ENCODE assay signal across 25 cellular contexts in the genomic region with DNA sequence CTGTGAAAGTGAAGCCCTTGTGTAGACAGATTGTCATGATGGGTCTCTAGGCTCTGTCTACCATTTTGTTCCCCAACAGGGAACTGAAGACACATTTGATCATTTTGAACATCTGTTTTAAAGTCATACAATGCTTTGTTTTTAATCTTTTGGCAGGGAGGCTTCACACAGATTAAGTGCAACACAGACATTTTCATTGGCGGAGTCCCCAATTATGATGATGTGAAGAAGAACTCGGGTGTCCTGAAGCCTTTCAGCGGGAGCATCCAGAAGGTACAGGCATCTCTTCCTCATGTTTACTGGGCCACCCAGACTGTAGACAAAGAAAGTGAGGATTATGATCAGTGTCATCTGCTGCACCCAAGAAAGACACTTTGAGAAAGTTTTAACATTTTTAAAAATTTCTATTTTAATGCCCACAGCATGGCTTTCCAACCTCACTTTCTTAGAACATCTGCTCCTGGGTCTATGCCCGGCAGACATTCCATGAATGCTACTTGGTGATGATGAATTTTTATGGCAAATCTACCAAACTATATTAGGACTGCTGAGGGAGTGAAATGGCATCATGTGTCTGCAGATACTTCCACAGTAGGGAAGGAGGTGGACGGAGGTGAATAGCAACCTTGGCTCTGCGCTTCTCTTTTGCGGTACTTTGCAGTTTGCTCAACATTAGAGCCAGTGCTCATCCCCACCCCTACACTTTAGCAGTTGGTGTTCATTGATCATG.
DNase-seq lines count a peak whose midpoint lies in the region; ATAC-seq and TF ChIP-seq lines count a peak whose summit lies in the region.
"Had no signal": no experiment of that assay in that cellular context is flagged by ENCODE, and none has a peak within 500 bp of the region (broad histone marks: within the 10 kb centered on the region; RNA-seq: fewer than 3 reads in every experiment).

No MANE protein-coding gene starts in this region.

- no peak overlapping the region for H3K4me3 Mint-ChIP-seq in activated naive CD8-positive, alpha-beta T cell treated with anti-CD3 and anti-CD28 coated beads, Interleukin-2, amount 50 U/mL, for 24 hours
- H3K4me3 Mint-ChIP-seq in CD4-positive, alpha-beta memory T cell = no peak overlapping the region
- H3K4me3 Mint-ChIP-seq: activated naive CD8-positive, alpha-beta T cell treated with anti-CD3 and anti-CD28 coated beads, Interleukin-2, amount 10 ng/mL, durations not matched to agents 7 days and 5 days; brain; immature natural killer cell; stimulated activated naive CD8-positive, alpha-beta T cell treated with anti-CD3 and anti-CD28 coated beads, Interleukin-15, amount 100 ng/mL, for 72 hours; T-helper 17 cell had no signal

- H3K4me3 ChIP-seq in right atrium auricular region = no peak overlapping the region
- no peak overlapping the region for H3K4me3 ChIP-seq in foreskin fibroblast (ENCODE audit: low read depth in 1 of 2, low read length in 2 of 2)
- no peak overlapping the region for H3K4me3 ChIP-seq in tibial artery
- no peak overlapping the region for H3K4me3 ChIP-seq in CD4-positive, alpha-beta memory T cell (ENCODE audit: low read length in 2 of 2)
- H3K4me3 ChIP-seq: HAP-1, SK-N-MC, tibial nerve had no signal

- no peaks in the 10 kb centered on the region for H3K27me3 ChIP-seq in right atrium auricular region
- no peaks in the 10 kb centered on the region for H3K27me3 ChIP-seq in tibial artery
- H3K27me3 ChIP-seq in CD4-positive, alpha-beta memory T cell (ENCODE audit: insufficient read depth, low read length) = peaks cover 3% of the 10 kb centered on the region
- H3K27me3 ChIP-seq: BE2C, tibial nerve had no signal

- H3K27ac Mint-ChIP-seq in activated naive CD8-positive, alpha-beta T cell treated with anti-CD3 and anti-CD28 coated beads, Interleukin-2, amount 50 U/mL, for 24 hours = no peak overlapping the region
- H3K27ac Mint-ChIP-seq in CD4-positive, alpha-beta memory T cell = no peak overlapping the region
- H3K27ac Mint-ChIP-seq: activated naive CD8-positive, alpha-beta T cell treated with anti-CD3 and anti-CD28 coated beads, Interleukin-2, amount 10 ng/mL, durations not matched to agents 7 days and 5 days; immature natural killer cell; stimulated activated naive CD8-positive, alpha-beta T cell treated with anti-CD3 and anti-CD28 coated beads, Interleukin-15, amount 100 ng/mL, for 72 hours; T-helper 17 cell had no signal

- peaks cover 0 to 15% of the 10 kb centered on the region in 2 donors for H3K4me1 ChIP-seq in right atrium auricular region
- H3K4me1 ChIP-seq in tibial artery = peaks cover 0 to 46% (median 36%) of the 10 kb centered on the region in 4 donors
- no peaks in the 10 kb centered on the region for H3K4me1 ChIP-seq in CD4-positive, alpha-beta memory T cell (ENCODE audit: insufficient read depth, low read length)
- H3K4me1 ChIP-seq: HAP-1 had no signal

- intact Hi-C loops in cardiac septum (cut with DNase I) = loop anchor here (5.0 kb wide), 1 partner anchor 53 kb away; no protein-coding TSS in a partner anchor
- intact Hi-C loops in tibial artery (cut with DNase I; ENCODE audit: low total_unique reads) = loop anchor here (5.0 kb wide), 1 partner anchor 372 kb away; no protein-coding TSS in a partner anchor
- intact Hi-C loops in CD4-positive, alpha-beta memory T cell (cut with micrococcal nuclease) = no loop called here

- CTCF ChIA-PET in CD4-positive, alpha-beta memory T cell (lab: Charles Lee; ENCODE audit: partially characterized antibody) = interaction anchor here (0.9 kb wide), 1 partner anchor 15 kb away, joined by 3 read pairs; no protein-coding TSS in a partner anchor

- DNase-seq in cardiac septum (ENCODE audit: low spot score) (peak; percentile 24), right atrium auricular region (ENCODE audit: low spot score) (no peak), astrocyte of the hippocampus (ENCODE audit: low read depth, low spot score) (peak; percentile 47), foreskin fibroblast (peak; percentile 49 to 80), tibial artery (no peak), HuH-7.5 (ENCODE audit: low spot score) (no peak)
- no peak for DNase-seq in activated naive CD8-positive, alpha-beta T cell treated with anti-CD3 and anti-CD28 coated beads, Interleukin-2, amount 50 U/mL, for 24 hours
- DNase-seq in CD4-positive, alpha-beta memory T cell = no peak
- DNase-seq: 8988T; activated effector memory CD4-positive, alpha-beta T cell treated with Interleukin-2 at 50 U/mL for 16 hours; activated naive CD8-positive, alpha-beta T cell treated with anti-CD3 and anti-CD28 coated beads, Interleukin-2, amount 10 ng/mL, durations not matched to agents 7 days and 5 days; BE2C; COR-L47; effector CD8-positive, alpha-beta T cell; hypothalamus; immature natural killer cell; MV-4-11; NCI-H146; NCI-H446 treated with DMSO at 0.1 percent for 48 hours; stimulated activated naive CD8-positive, alpha-beta T cell treated with anti-CD3 and anti-CD28 coated beads, Interleukin-15, amount 100 ng/mL, for 72 hours; T-helper 17 cell had no signal

- no peaks in the 10 kb centered on the region for H3K36me3 ChIP-seq in right atrium auricular region
- H3K36me3 ChIP-seq in tibial artery = no peaks in the 10 kb centered on the region
- no peaks in the 10 kb centered on the region for H3K36me3 ChIP-seq in CD4-positive, alpha-beta memory T cell (ENCODE audit: insufficient read depth, low read length)
- H3K36me3 ChIP-seq: BE2C, HAP-1 had no signal

- no peaks in the 10 kb centered on the region for H3K36me3 Mint-ChIP-seq in activated naive CD8-positive, alpha-beta T cell treated with anti-CD3 and anti-CD28 coated beads, Interleukin-2, amount 50 U/mL, for 24 hours (ENCODE audit: low read depth)
- H3K36me3 Mint-ChIP-seq in CD4-positive, alpha-beta memory T cell = no peaks in the 10 kb centered on the region
- H3K36me3 Mint-ChIP-seq: activated naive CD8-positive, alpha-beta T cell treated with anti-CD3 and anti-CD28 coated beads, Interleukin-2, amount 10 ng/mL, durations not matched to agents 7 days and 5 days; brain; immature natural killer cell had no signal

- no peaks in the 10 kb centered on the region for H3K9me3 ChIP-seq in right atrium auricular region
- no peaks in the 10 kb centered on the region for H3K9me3 ChIP-seq in tibial artery
- H3K9me3 ChIP-seq in CD4-positive, alpha-beta memory T cell (ENCODE audit: control insufficient read depth in 1 of 2, low read length in 2 of 2) = no peaks in the 10 kb centered on the region
- H3K9me3 ChIP-seq: BE2C, HAP-1, tibial nerve had no signal

- H3K9me3 Mint-ChIP-seq in activated naive CD8-positive, alpha-beta T cell treated with anti-CD3 and anti-CD28 coated beads, Interleukin-2, amount 50 U/mL, for 24 hours = no peaks in the 10 kb centered on the region
- H3K9me3 Mint-ChIP-seq in CD4-positive, alpha-beta memory T cell = no peaks in the 10 kb centered on the region
- H3K9me3 Mint-ChIP-seq: activated naive CD8-positive, alpha-beta T cell treated with anti-CD3 and anti-CD28 coated beads, Interleukin-2, amount 10 ng/mL, durations not matched to agents 7 days and 5 days; immature natural killer cell; stimulated activated naive CD8-positive, alpha-beta T cell treated with anti-CD3 and anti-CD28 coated beads, Interleukin-15, amount 100 ng/mL, for 72 hours had no signal

- no peak for ATAC-seq in activated naive CD8-positive, alpha-beta T cell treated with anti-CD3 and anti-CD28 coated beads, Interleukin-2, amount 50 U/mL, for 24 hours
- ATAC-seq: stimulated activated naive CD8-positive, alpha-beta T cell treated with anti-CD3 and anti-CD28 coated beads, Interleukin-15, amount 100 ng/mL, for 72 hours; T-helper 17 cell had no signal

- no peaks in the 10 kb centered on the region for H3K4me1 Mint-ChIP-seq in activated naive CD8-positive, alpha-beta T cell treated with anti-CD3 and anti-CD28 coated beads, Interleukin-2, amount 50 U/mL, for 24 hours
- H3K4me1 Mint-ChIP-seq in CD4-positive, alpha-beta memory T cell = peaks cover 0 to 3% (median 0%) of the 10 kb centered on the region in 4 donors
- H3K4me1 Mint-ChIP-seq: activated naive CD8-positive, alpha-beta T cell treated with anti-CD3 and anti-CD28 coated beads, Interleukin-2, amount 10 ng/mL, durations not matched to agents 7 days and 5 days; immature natural killer cell; stimulated activated naive CD8-positive, alpha-beta T cell treated with anti-CD3 and anti-CD28 coated beads, Interleukin-15, amount 100 ng/mL, for 72 hours had no signal

- no peak overlapping the region for H3K27ac ChIP-seq in right atrium auricular region
- peak overlapping the region; percentile 5 to 29 for H3K27ac ChIP-seq in tibial artery
- no peak overlapping the region for H3K27ac ChIP-seq in CD4-positive, alpha-beta memory T cell (ENCODE audit: low read depth, low read length)
- H3K27ac ChIP-seq: SK-N-MC, tibial nerve had no signal

- no peak for TF ChIP-seq CTCF in right atrium auricular region (IDR thresholded peaks at IDR 0.05)
- no peak for TF ChIP-seq CTCF in foreskin fibroblast (IDR thresholded peaks at IDR 0.05; ENCODE audit: low read depth, low read length)
- TF ChIP-seq CTCF in tibial artery (IDR thresholded peaks at IDR 0.05) = no peak

- POLR2A ChIA-PET in CD4-positive, alpha-beta memory T cell (lab: Charles Lee; ENCODE audit: partially characterized antibody) = no interaction called here

- peaks cover 30% of the 10 kb centered on the region for H3K27me3 Mint-ChIP-seq in activated naive CD8-positive, alpha-beta T cell treated with anti-CD3 and anti-CD28 coated beads, Interleukin-2, amount 50 U/mL, for 24 hours
- peaks cover 18 to 25% of the 10 kb centered on the region in 2 donors for H3K27me3 Mint-ChIP-seq in CD4-positive, alpha-beta memory T cell

Comparison
In these comparisons a context has a peak if more than half of its experiments do, and no peak if none do; other contexts are left out.
1. DNase-seq: peak in cardiac septum (single experiment), astrocyte of the hippocampus (single experiment) and foreskin fibroblast (2 of 2); none in right atrium auricular region (single experiment), tibial artery (0 of 2), HuH-7.5 (single experiment), activated naive CD8-positive, alpha-beta T cell treated with anti-CD3 and anti-CD28 coated beads, Interleukin-2, amount 50 U/mL, for 24 hours (single experiment) and CD4-positive, alpha-beta memory T cell (0 of 5).
2. H3K27ac ChIP-seq: peak in tibial artery (2 of 2); none in right atrium auricular region (0 of 2) and CD4-positive, alpha-beta memory T cell (single experiment).